ENCODE assay signal across 8 cellular contexts in genomic region chr15:45179221-45179985, GRCh38. TPM values are rescaled to one million over a fixed set of nuclear protein-coding genes. Genes with fewer than 3 reads are reported as not detected.
DNase-seq lines count a peak whose midpoint lies in the region; ATAC-seq lines count a peak whose summit lies in the region.

No MANE protein-coding gene starts in this region.

- peaks cover 4% of the 10 kb centered on the region for H3K36me3 Mint-ChIP-seq in activated T-helper 1 cell treated with anti-CD3 and anti-CD28 coated beads, Interleukin-12 subunit alpha, Interleukin-12 subunit beta, Interleukin-2, Interleukin-4 antibody, amounts not matched to agents 30 ng/mL and 10 ng/mL and 1 ng/mL, durations not matched to agents 14 hours and 24 hours and 36 hours (ENCODE audit: low read depth)
- peaks cover 35 to 48% of the 10 kb centered on the region in 2 donors for H3K36me3 Mint-ChIP-seq in stimulated activated naive B cell treated with anti-CD40 and anti-IgM and Interleukin-4, amounts not matched to agents 10 μg/mL and 1 μg/mL and 100 μg/mL, for 72 hours

- H3K27me3 Mint-ChIP-seq in activated T-helper 1 cell treated with anti-CD3 and anti-CD28 coated beads, Interleukin-12 subunit alpha, Interleukin-12 subunit beta, Interleukin-2, Interleukin-4 antibody, amounts not matched to agents 30 ng/mL and 10 ng/mL and 1 ng/mL, durations not matched to agents 14 hours and 24 hours and 36 hours (ENCODE audit: insufficient read depth), result peaks cover 2% of the 10 kb centered on the region
- no peaks in the 10 kb centered on the region for H3K27me3 Mint-ChIP-seq in stimulated activated naive B cell treated with anti-CD40 and anti-IgM and Interleukin-4, amounts not matched to agents 10 μg/mL and 1 μg/mL and 100 μg/mL, for 72 hours

- H3K27ac Mint-ChIP-seq in activated T-helper 1 cell treated with anti-CD3 and anti-CD28 coated beads, Interleukin-12 subunit alpha, Interleukin-12 subunit beta, Interleukin-2, Interleukin-4 antibody, amounts not matched to agents 30 ng/mL and 10 ng/mL and 1 ng/mL, durations not matched to agents 14 hours and 24 hours and 36 hours, result no peak overlapping the region
- H3K27ac Mint-ChIP-seq in stimulated activated naive B cell treated with anti-CD40 and anti-IgM and Interleukin-4, amounts not matched to agents 10 μg/mL and 1 μg/mL and 100 μg/mL, for 72 hours, result no peak overlapping the region

- ATAC-seq in stimulated activated naive B cell treated with anti-CD40 and anti-IgM and Interleukin-4, amounts not matched to agents 10 μg/mL and 1 μg/mL and 100 μg/mL, for 72 hours (replicated peaks), result peak; percentile 39 to 42

- intact Hi-C loops in activated T-helper 1 cell treated with anti-CD3 and anti-CD28 coated beads, Interleukin-12 subunit alpha, Interleukin-12 subunit beta, Interleukin-2, Interleukin-4 antibody, amounts not matched to agents 30 ng/mL and 10 ng/mL and 1 ng/mL, durations not matched to agents 14 hours and 24 hours and 36 hours (cut with micrococcal nuclease), result no loop called here

- no peak overlapping the region for H3K4me3 Mint-ChIP-seq in activated T-helper 1 cell treated with anti-CD3 and anti-CD28 coated beads, Interleukin-12 subunit alpha, Interleukin-12 subunit beta, Interleukin-2, Interleukin-4 antibody, amounts not matched to agents 30 ng/mL and 10 ng/mL and 1 ng/mL, durations not matched to agents 14 hours and 24 hours and 36 hours
- H3K4me3 Mint-ChIP-seq in stimulated activated naive B cell treated with anti-CD40 and anti-IgM and Interleukin-4, amounts not matched to agents 10 μg/mL and 1 μg/mL and 100 μg/mL, for 72 hours, result no peak overlapping the region

- H3K4me1 Mint-ChIP-seq in activated T-helper 1 cell treated with anti-CD3 and anti-CD28 coated beads, Interleukin-12 subunit alpha, Interleukin-12 subunit beta, Interleukin-2, Interleukin-4 antibody, amounts not matched to agents 30 ng/mL and 10 ng/mL and 1 ng/mL, durations not matched to agents 14 hours and 24 hours and 36 hours (ENCODE audit: low read depth), result peaks cover 20% of the 10 kb centered on the region
- peaks cover 22 to 30% of the 10 kb centered on the region in 2 donors for H3K4me1 Mint-ChIP-seq in stimulated activated naive B cell treated with anti-CD40 and anti-IgM and Interleukin-4, amounts not matched to agents 10 μg/mL and 1 μg/mL and 100 μg/mL, for 72 hours

- H3K9me3 Mint-ChIP-seq in activated T-helper 1 cell treated with anti-CD3 and anti-CD28 coated beads, Interleukin-12 subunit alpha, Interleukin-12 subunit beta, Interleukin-2, Interleukin-4 antibody, amounts not matched to agents 30 ng/mL and 10 ng/mL and 1 ng/mL, durations not matched to agents 14 hours and 24 hours and 36 hours, result no peaks in the 10 kb centered on the region
- H3K9me3 Mint-ChIP-seq in stimulated activated naive B cell treated with anti-CD40 and anti-IgM and Interleukin-4, amounts not matched to agents 10 μg/mL and 1 μg/mL and 100 μg/mL, for 72 hours, result no peaks in the 10 kb centered on the region

- DNase-seq in DMS79 (lab: John Stamatoyannopoulos, UW) (peak; percentile 72), M059J (ENCODE audit: low read depth) (peak; percentile 42), iPS-NIHi11 (ENCODE audit: low spot score) (peak; percentile 81), foreskin melanocyte (no peak), NCI-H446 treated with DMSO at 0.1 percent for 48 hours (lab: John Stamatoyannopoulos, UW) (no peak), DMS114 treated with DMSO at 0.1 percent for 48 hours (lab: John Stamatoyannopoulos, UW; ENCODE audit: unreplicated experiment) (no peak)
- peak; percentile 16 for DNase-seq in activated T-helper 1 cell treated with anti-CD3 and anti-CD28 coated beads, Interleukin-12 subunit alpha, Interleukin-12 subunit beta, Interleukin-2, Interleukin-4 antibody, amounts not matched to agents 30 ng/mL and 10 ng/mL and 1 ng/mL, durations not matched to agents 14 hours and 24 hours and 36 hours (ENCODE audit: low spot score)
- no peak for DNase-seq in stimulated activated naive B cell treated with anti-CD40 and anti-IgM and Interleukin-4, amounts not matched to agents 10 μg/mL and 1 μg/mL and 100 μg/mL, for 72 hours

RNA-seq across cellular contexts. Expression of gene SHF, which starts 8.4 kb away (rescaled TPM):
- 0.96 and 1.5 TPM in 2 replicates for total RNA-seq in M059J (2014; rRNA removed; shearing (Covaris generic))
- 14.5 and 16.3 TPM in 2 replicates for total RNA-seq in activated T-helper 1 cell treated with anti-CD3 and anti-CD28 coated beads, Interleukin-12 subunit alpha, Interleukin-12 subunit beta, Interleukin-2, Interleukin-4 antibody, amounts not matched to agents 30 ng/mL and 10 ng/mL and 1 ng/mL, durations not matched to agents 14 hours and 24 hours and 36 hours

RNA-seq across cellular contexts. Expression of gene DUOX1, which starts 49.6 kb away (rescaled TPM):
- not detected in 2 replicates for total RNA-seq in M059J (2014; rRNA removed; shearing (Covaris generic))
- total RNA-seq in activated T-helper 1 cell treated with anti-CD3 and anti-CD28 coated beads, Interleukin-12 subunit alpha, Interleukin-12 subunit beta, Interleukin-2, Interleukin-4 antibody, amounts not matched to agents 30 ng/mL and 10 ng/mL and 1 ng/mL, durations not matched to agents 14 hours and 24 hours and 36 hours, result 0.10 and 0.13 TPM in 2 replicates

RNA-seq across cellular contexts. Expression of gene DUOXA1, which starts 49.7 kb away (rescaled TPM):
- not detected in 2 replicates for total RNA-seq in M059J (2014; rRNA removed; shearing (Covaris generic))
- 0.37 TPM in 1 of 2 replicates, not detected in the other for total RNA-seq in activated T-helper 1 cell treated with anti-CD3 and anti-CD28 coated beads, Interleukin-12 subunit alpha, Interleukin-12 subunit beta, Interleukin-2, Interleukin-4 antibody, amounts not matched to agents 30 ng/mL and 10 ng/mL and 1 ng/mL, durations not matched to agents 14 hours and 24 hours and 36 hours

Comparison
In these comparisons a context has a peak if more than half of its experiments do, and no peak if none do; other contexts are left out.
1. DNase-seq: peak in DMS79 (single experiment), M059J (single experiment), activated T-helper 1 cell treated with anti-CD3 and anti-CD28 coated beads, Interleukin-12 subunit alpha, Interleukin-12 subunit beta, Interleukin-2, Interleukin-4 antibody, amounts not matched to agents 30 ng/mL and 10 ng/mL and 1 ng/mL, durations not matched to agents 14 hours and 24 hours and 36 hours (single experiment) and iPS-NIHi11 (single experiment); none in stimulated activated naive B cell treated with anti-CD40 and anti-IgM and Interleukin-4, amounts not matched to agents 10 μg/mL and 1 μg/mL and 100 μg/mL, for 72 hours (single experiment), foreskin melanocyte (single experiment), NCI-H446 treated with DMSO at 0.1 percent for 48 hours (single experiment) and DMS114 treated with DMSO at 0.1 percent for 48 hours (single experiment).